In genomic region chr9:71681708-71682268, GRCh38 we compare ENCODE assay signal across 9 cellular contexts.
DNase-seq lines count a peak whose midpoint lies in the region; ATAC-seq lines count a peak whose summit lies in the region.
"Had no signal": no experiment of that assay in that cellular context is flagged by ENCODE, and none has a peak within 500 bp of the region (broad histone marks: within the 10 kb centered on the region; RNA-seq: fewer than 3 reads in every experiment).

No MANE protein-coding gene starts in this region.

- peaks cover 24% of the 10 kb centered on the region for H3K4me1 Mint-ChIP-seq in activated T-helper 17 cell treated with anti-CD3 and anti-CD28 coated beads, Interleukin-2, amount 50 U/mL, for 72 hours

- DNase-seq in H4 (ENCODE audit: low spot score): peak; percentile 42
- DNase-seq in iris pigment epithelial cell (ENCODE audit: low read depth): peak; percentile 85
- DNase-seq in cerebellar nuclear complex (lab: John Stamatoyannopoulos, UW): no peak
- DNase-seq: activated CD8-positive, alpha-beta memory T cell treated with anti-CD3 and anti-CD28 coated beads, Interleukin-2, amount 10 ng/mL, durations not matched to agents 7 days and 5 days had no signal

- no peaks in the 10 kb centered on the region for H3K9me3 ChIP-seq in subcutaneous abdominal adipose tissue (ENCODE audit: control insufficient read depth in 5 of 5, low read length in 5 of 5)

- H3K9me3 Mint-ChIP-seq in activated T-helper 17 cell treated with anti-CD3 and anti-CD28 coated beads, Interleukin-2, amount 50 U/mL, for 72 hours: no peaks in the 10 kb centered on the region
- H3K9me3 Mint-ChIP-seq: stimulated activated naive CD8-positive, alpha-beta T cell treated with anti-CD3 and anti-CD28 coated beads, Interleukin-15, Interleukin-2, amounts not matched to agents 100 ng/mL and 50 ng/mL, for 24 hours had no signal

- ATAC-seq in activated T-helper 17 cell treated with anti-CD3 and anti-CD28 coated beads, Interleukin-2, amount 50 U/mL, for 72 hours (replicated peaks): no peak
- ATAC-seq in HG03025 (IDR thresholded peaks at IDR 0.05; ENCODE audit: low FRiP score, unreplicated experiment) (no peak), GM21529 (IDR thresholded peaks at IDR 0.05; ENCODE audit: unreplicated experiment) (no peak)
- ATAC-seq: activated CD8-positive, alpha-beta memory T cell treated with anti-CD3 and anti-CD28 coated beads, Interleukin-2, amount 10 ng/mL, durations not matched to agents 7 days and 5 days had no signal

- peaks cover 0 to 13% (median 0%) of the 10 kb centered on the region in 5 donors for H3K36me3 ChIP-seq in subcutaneous abdominal adipose tissue (ENCODE audit: control insufficient read depth in 5 of 5, insufficient read depth in 5 of 5, low read length in 5 of 5)

- H3K27ac ChIP-seq in subcutaneous abdominal adipose tissue (ENCODE audit: low read depth, low read length): peak overlapping the region; percentile 95

- no peaks in the 10 kb centered on the region for H3K27me3 Mint-ChIP-seq in activated T-helper 17 cell treated with anti-CD3 and anti-CD28 coated beads, Interleukin-2, amount 50 U/mL, for 72 hours
- H3K27me3 Mint-ChIP-seq: activated CD8-positive, alpha-beta memory T cell treated with anti-CD3 and anti-CD28 coated beads, Interleukin-2, amount 10 ng/mL, durations not matched to agents 7 days and 5 days; stimulated activated naive CD8-positive, alpha-beta T cell treated with anti-CD3 and anti-CD28 coated beads, Interleukin-15, Interleukin-2, amounts not matched to agents 100 ng/mL and 50 ng/mL, for 24 hours had no signal

- no peaks in the 10 kb centered on the region for H3K27me3 ChIP-seq in subcutaneous abdominal adipose tissue (ENCODE audit: control insufficient read depth in 5 of 5, insufficient read depth in 4 of 5, low read length in 5 of 5)

- H3K4me3 ChIP-seq in subcutaneous abdominal adipose tissue (ENCODE audit: low read depth in 1 of 5, low read length in 5 of 5): no peak overlapping the region

- peaks cover 44% of the 10 kb centered on the region for H3K36me3 Mint-ChIP-seq in activated T-helper 17 cell treated with anti-CD3 and anti-CD28 coated beads, Interleukin-2, amount 50 U/mL, for 72 hours (ENCODE audit: low read depth)

- peaks cover 6 to 76% (median 59%) of the 10 kb centered on the region in 5 donors for H3K4me1 ChIP-seq in subcutaneous abdominal adipose tissue (ENCODE audit: control insufficient read depth in 5 of 5, insufficient read depth in 5 of 5, low read length in 5 of 5)

- H3K27ac Mint-ChIP-seq in activated T-helper 17 cell treated with anti-CD3 and anti-CD28 coated beads, Interleukin-2, amount 50 U/mL, for 72 hours: peak overlapping the region; percentile 45
- H3K27ac Mint-ChIP-seq: activated CD8-positive, alpha-beta memory T cell treated with anti-CD3 and anti-CD28 coated beads, Interleukin-2, amount 10 ng/mL, durations not matched to agents 7 days and 5 days; stimulated activated naive CD8-positive, alpha-beta T cell treated with anti-CD3 and anti-CD28 coated beads, Interleukin-15, Interleukin-2, amounts not matched to agents 100 ng/mL and 50 ng/mL, for 24 hours had no signal

- no peak overlapping the region for H3K4me3 Mint-ChIP-seq in activated T-helper 17 cell treated with anti-CD3 and anti-CD28 coated beads, Interleukin-2, amount 50 U/mL, for 72 hours
- H3K4me3 Mint-ChIP-seq: activated CD8-positive, alpha-beta memory T cell treated with anti-CD3 and anti-CD28 coated beads, Interleukin-2, amount 10 ng/mL, durations not matched to agents 7 days and 5 days; stimulated activated naive CD8-positive, alpha-beta T cell treated with anti-CD3 and anti-CD28 coated beads, Interleukin-15, Interleukin-2, amounts not matched to agents 100 ng/mL and 50 ng/mL, for 24 hours had no signal

- H3K9ac ChIP-seq in subcutaneous abdominal adipose tissue (ENCODE audit: low read length in 5 of 5): peak overlapping the region in 2 of 5 donors; percentile 8 to 45

Comparison
In these comparisons a context has a peak if more than half of its experiments do, and no peak if none do; other contexts are left out.
1. DNase-seq: peak in H4 (single experiment) and iris pigment epithelial cell (single experiment); none in cerebellar nuclear complex (0 of 2).